Comparison of ENCODE assay signal across 1 cellular context in genomic region chr17:13017623-13018462, GRCh38.
A peak's percentile ranks its signal among the peaks of the same experiment; 100 is the strongest.
TF ChIP-seq lines count a peak whose summit lies in the region.

Gene ELAC2, minus strand, starts transcription at chr17:13018027. Its CDS starts 80 bp downstream, at chr17:13017947.

TF ChIP-seq in SK-N-SH, 30 proteins besides CTCF, POLR2A, EP300 and RAD21 (continued from another document):
- TF ChIP-seq POLR2AphosphoS5 (IDR thresholded peaks at IDR 0.05; ENCODE audit: low read depth, low read length), result peak; percentile 96
- TF ChIP-seq ELF1 (IDR thresholded peaks at IDR 0.05), result peak; percentile 97
- TF ChIP-seq CHD2 (IDR thresholded peaks at IDR 0.05; ENCODE audit: low read length, partially characterized antibody), result peak; percentile 87
- no peak for TF ChIP-seq REST (IDR thresholded peaks at IDR 0.05; ENCODE audit: low read depth, low read length)
- TF ChIP-seq RFX5 (IDR thresholded peaks at IDR 0.05; ENCODE audit: low read length), result peak; percentile 67
- peak; percentile 98 for TF ChIP-seq PBX3 (IDR thresholded peaks at IDR 0.05)
- peak; percentile 91 for TF ChIP-seq MXI1 (IDR thresholded peaks at IDR 0.05; ENCODE audit: low read depth, low read length)
- no peak for TF ChIP-seq SMC3 (IDR thresholded peaks at IDR 0.05; ENCODE audit: low read depth, low read length)
